26 cellular contexts compared by ENCODE assay signal in genomic region chrX:32572644-32573043, GRCh38.
DNase-seq lines count a peak whose midpoint lies in the region; ATAC-seq and TF ChIP-seq lines count a peak whose summit lies in the region.
"Had no signal": no experiment of that assay in that cellular context is flagged by ENCODE, and none has a peak within 500 bp of the region (broad histone marks: within the 10 kb centered on the region; RNA-seq: fewer than 3 reads in every experiment).

No MANE protein-coding gene starts in this region.

- no peaks in the 10 kb centered on the region for H3K27me3 Mint-ChIP-seq in activated CD8-positive, alpha-beta T cell treated with anti-CD3 and anti-CD28 coated beads for 36 hours
- H3K27me3 Mint-ChIP-seq: CD4-positive, CD25-positive, alpha-beta regulatory T cell had no signal

- H2BK120ac ChIP-seq in mesendoderm (ENCODE audit: low read depth, low read length): no peak overlapping the region

- intact Hi-C loops in activated CD8-positive, alpha-beta T cell treated with anti-CD3 and anti-CD28 coated beads for 36 hours (cut with micrococcal nuclease): no loop called here
- intact Hi-C loops in transverse colon (cut with DNase I; ENCODE audit: low total_unique reads): no loop called here

- no peaks in the 10 kb centered on the region for H3K36me3 ChIP-seq in brain microvascular endothelial cell (replicated peaks)
- no peaks in the 10 kb centered on the region for H3K36me3 ChIP-seq in mesendoderm (ENCODE audit: control insufficient read depth, insufficient read depth, low read length)
- H3K36me3 ChIP-seq in transverse colon: no peaks in the 10 kb centered on the region

- no peak overlapping the region for H3K9ac ChIP-seq in mesendoderm (ENCODE audit: low read length)
- H3K9ac ChIP-seq: KMS-11, SK-N-SH had no signal

- no peak overlapping the region for H2BK5ac ChIP-seq in mesendoderm (ENCODE audit: low read length)

- H3K18ac ChIP-seq in mesendoderm (ENCODE audit: low read length): no peak overlapping the region

- H3K9me3 ChIP-seq in transverse colon: no peaks in the 10 kb centered on the region
- H3K9me3 ChIP-seq: Caco-2, SK-N-SH had no signal

- TF ChIP-seq CTCF in brain microvascular endothelial cell (IDR thresholded peaks at IDR 0.05; ENCODE audit: low read depth, low read length, missing control alignments) (no peak), transverse colon (IDR thresholded peaks at IDR 0.05) (no peak)
- no peak for TF ChIP-seq CTCF in activated CD8-positive, alpha-beta T cell treated with anti-CD3 and anti-CD28 coated beads for 36 hours (IDR thresholded peaks at IDR 0.05)

- no peaks in the 10 kb centered on the region for H3K27me3 ChIP-seq in brain microvascular endothelial cell (replicated peaks)
- no peaks in the 10 kb centered on the region for H3K27me3 ChIP-seq in mesendoderm (ENCODE audit: insufficient read depth, low read length, poor library complexity)
- H3K27me3 ChIP-seq in transverse colon: no peaks in the 10 kb centered on the region

- H3K27ac ChIP-seq in brain microvascular endothelial cell: no peak overlapping the region
- H3K27ac ChIP-seq in mesendoderm (ENCODE audit: low read depth, low read length): no peak overlapping the region
- H3K27ac ChIP-seq in transverse colon: no peak overlapping the region
- H3K27ac ChIP-seq: HL-60, KMS-11 had no signal

- H4K5ac ChIP-seq in mesendoderm (ENCODE audit: low read length): no peak overlapping the region

- CTCF ChIA-PET in activated CD8-positive, alpha-beta T cell treated with anti-CD3 and anti-CD28 coated beads for 36 hours (lab: Charles Lee): no interaction called here

- no peak overlapping the region for H3K4me3 Mint-ChIP-seq in activated CD8-positive, alpha-beta T cell treated with anti-CD3 and anti-CD28 coated beads for 36 hours
- H3K4me3 Mint-ChIP-seq: CD4-positive, CD25-positive, alpha-beta regulatory T cell; GM23338 had no signal

- H3K79me1 ChIP-seq in mesendoderm (ENCODE audit: low read length): no peaks in the 10 kb centered on the region

- no peak overlapping the region for H3K23ac ChIP-seq in mesendoderm (ENCODE audit: low read length)

- TF ChIP-seq POLR2A in transverse colon (IDR thresholded peaks at IDR 0.05): no peak

- WGBS in mesendoderm (ENCODE audit: extremely low coverage, insufficient coverage, low lambda C conversion rate): no CpG with 5 or more reads among the region's 2 CpGs
- WGBS in transverse colon (ENCODE audit: low coverage in 1 of 2), 2 donors: 63 to 72% methylated on average over 1 to 2 of the region's 2 CpGs

- no peak overlapping the region for H3K4me3 ChIP-seq in brain microvascular endothelial cell (ENCODE audit: low read depth, low read length)
- no peak overlapping the region for H3K4me3 ChIP-seq in mesendoderm (ENCODE audit: low read length)
- no peak overlapping the region for H3K4me3 ChIP-seq in transverse colon
- H3K4me3 ChIP-seq: GM23338 had no signal

- H2AK5ac ChIP-seq in mesendoderm (ENCODE audit: low read length): no peak overlapping the region

- no peaks in the 10 kb centered on the region for H3K36me3 Mint-ChIP-seq in activated CD8-positive, alpha-beta T cell treated with anti-CD3 and anti-CD28 coated beads for 36 hours (ENCODE audit: low read depth)
- H3K36me3 Mint-ChIP-seq: CD4-positive, CD25-positive, alpha-beta regulatory T cell had no signal

- POLR2A ChIA-PET in activated CD8-positive, alpha-beta T cell treated with anti-CD3 and anti-CD28 coated beads for 36 hours (lab: Charles Lee): no interaction called here

- H3K27ac Mint-ChIP-seq in activated CD8-positive, alpha-beta T cell treated with anti-CD3 and anti-CD28 coated beads for 36 hours: no peak overlapping the region
- H3K27ac Mint-ChIP-seq: CD4-positive, CD25-positive, alpha-beta regulatory T cell; GM23338 had no signal

- no peak overlapping the region for H3K4me2 ChIP-seq in mesendoderm (ENCODE audit: low read length)
- H3K4me2 ChIP-seq: GM23338, KMS-11, SK-N-SH had no signal

- H3K4me1 Mint-ChIP-seq in activated CD8-positive, alpha-beta T cell treated with anti-CD3 and anti-CD28 coated beads for 36 hours (ENCODE audit: low read depth): no peaks in the 10 kb centered on the region
- H3K4me1 Mint-ChIP-seq: CD4-positive, CD25-positive, alpha-beta regulatory T cell had no signal

- H3K79me2 ChIP-seq in mesendoderm (ENCODE audit: control insufficient read depth, insufficient read depth, low read length): no peaks in the 10 kb centered on the region

- H4K8ac ChIP-seq in mesendoderm (ENCODE audit: low read depth, low read length): no peak overlapping the region

- H3K4me1 ChIP-seq in mesendoderm (ENCODE audit: control insufficient read depth, low read depth, low read length) (no peaks in the 10 kb centered on the region), transverse colon (no peaks in the 10 kb centered on the region)

- no peak for TF ChIP-seq EP300 in transverse colon (IDR thresholded peaks at IDR 0.05; ENCODE audit: low read depth)

- DNase-seq in Daoy (ENCODE audit: low read depth) (peak; percentile 15), LHCN-M2 (ENCODE audit: low read depth) (peak; percentile 14), brain microvascular endothelial cell (peak; percentile 40), mesendoderm (peak; percentile 1), GM19238 (ENCODE audit: insufficient read length, low spot score) (no peak), transverse colon (no peak)
- no peak for DNase-seq in activated CD8-positive, alpha-beta T cell treated with anti-CD3 and anti-CD28 coated beads for 36 hours
- DNase-seq: Caco-2; CD4-positive, CD25-positive, alpha-beta regulatory T cell; DMS 273 treated with DMSO at 0.1 percent for 48 hours; DMS79 treated with DMSO at 0.1 percent for 48 hours; HCEC 1CT; MM.1S; NCI-H1048; NCI-H1417 treated with DMSO at 0.1 percent for 48 hours; NCI-H187; NCI-H2227 treated with DMSO at 0.1 percent for 48 hours; NCI-H524; NCI-H774; NK-92 treated with Interleukin-12 subunit alpha and Interleukin-12 subunit beta, amount 100 ng/mL, for 24 hours; SIG-M5; SK-N-SH had no signal

- in situ Hi-C loops in brain microvascular endothelial cell (cut with HindIII; ENCODE audit: low pct_ligation_motif_present, low sequenced_read_pairs): no loop called here
- in situ Hi-C loops in transverse colon (cut with MboI; ENCODE audit: low pct_ligation_motif_present in 1 of 4, low pct_unique_long_range_greater_than_20kb in 1 of 4, low sequenced_read_pairs in 3 of 4): no loop called here

- H3K9me3 Mint-ChIP-seq in activated CD8-positive, alpha-beta T cell treated with anti-CD3 and anti-CD28 coated beads for 36 hours: peaks cover 1% of the 10 kb centered on the region
- H3K9me3 Mint-ChIP-seq: GM23338 had no signal

- H3K56ac ChIP-seq in mesendoderm (ENCODE audit: low read length): no peak overlapping the region

- H3K4ac ChIP-seq in mesendoderm (ENCODE audit: low read depth, low read length): no peak overlapping the region

- no peak for ATAC-seq in activated CD8-positive, alpha-beta T cell treated with anti-CD3 and anti-CD28 coated beads for 36 hours
- no peak for ATAC-seq in GM18873 (IDR thresholded peaks at IDR 0.05; ENCODE audit: low FRiP score, unreplicated experiment)
- ATAC-seq: GM23338 had no signal

- H2BK15ac ChIP-seq in mesendoderm (replicated peaks; ENCODE audit: low read depth): no peak overlapping the region

Comparison
In these comparisons a context has a peak if more than half of its experiments do, and no peak if none do; other contexts are left out.
1. DNase-seq: peak in Daoy (single experiment), LHCN-M2 (single experiment), brain microvascular endothelial cell (single experiment) and mesendoderm (single experiment); none in activated CD8-positive, alpha-beta T cell treated with anti-CD3 and anti-CD28 coated beads for 36 hours (single experiment), GM19238 (single experiment) and transverse colon (single experiment).